ENCODE assay signal across 12 cellular contexts in genomic region chr7:84425702-84426259, GRCh38.
DNase-seq lines count a peak whose midpoint lies in the region; ATAC-seq and TF ChIP-seq lines count a peak whose summit lies in the region.
"Had no signal": no experiment of that assay in that cellular context is flagged by ENCODE, and none has a peak within 500 bp of the region (broad histone marks: within the 10 kb centered on the region; RNA-seq: fewer than 3 reads in every experiment).

No MANE protein-coding gene starts in this region.

- ATAC-seq in activated naive CD8-positive, alpha-beta T cell treated with anti-CD3 and anti-CD28 coated beads, Interleukin-2, amount 10 ng/mL, durations not matched to agents 7 days and 5 days (ENCODE audit: low read depth), result peak; percentile 50
- peak; percentile 56 for ATAC-seq in activated CD8-positive, alpha-beta T cell treated with anti-CD3 and anti-CD28 coated beads for 36 hours

- CTCF ChIA-PET in activated CD8-positive, alpha-beta T cell treated with anti-CD3 and anti-CD28 coated beads for 36 hours (lab: Charles Lee), result no interaction called here

- intact Hi-C loops in activated CD8-positive, alpha-beta T cell treated with anti-CD3 and anti-CD28 coated beads for 36 hours (cut with micrococcal nuclease), result no loop called here

- no peak for TF ChIP-seq CTCF in activated CD8-positive, alpha-beta T cell treated with anti-CD3 and anti-CD28 coated beads for 36 hours (IDR thresholded peaks at IDR 0.05)

- in situ Hi-C loops in ACHN (cut with HindIII; ENCODE audit: low pct_ligation_motif_present, low pct_unique_long_range_greater_than_20kb, low sequenced_read_pairs), result no loop called here

- POLR2A ChIA-PET in activated naive CD8-positive, alpha-beta T cell treated with anti-CD3 and anti-CD28 coated beads, Interleukin-2, amount 10 ng/mL, durations not matched to agents 7 days and 5 days (lab: Charles Lee), result no interaction called here
- POLR2A ChIA-PET in activated CD8-positive, alpha-beta T cell treated with anti-CD3 and anti-CD28 coated beads for 36 hours (lab: Charles Lee), result no interaction called here

- peaks cover 2% of the 10 kb centered on the region for H3K9me3 Mint-ChIP-seq in activated naive CD8-positive, alpha-beta T cell treated with anti-CD3 and anti-CD28 coated beads, Interleukin-2, amount 10 ng/mL, durations not matched to agents 7 days and 5 days
- peaks cover 14% of the 10 kb centered on the region for H3K9me3 Mint-ChIP-seq in activated naive CD8-positive, alpha-beta T cell treated with anti-CD3 and anti-CD28 coated beads for 36 hours
- H3K9me3 Mint-ChIP-seq in activated CD8-positive, alpha-beta T cell treated with anti-CD3 and anti-CD28 coated beads for 36 hours, result peaks cover 8% of the 10 kb centered on the region

- no peaks in the 10 kb centered on the region for H3K36me3 Mint-ChIP-seq in activated naive CD8-positive, alpha-beta T cell treated with anti-CD3 and anti-CD28 coated beads, Interleukin-2, amount 10 ng/mL, durations not matched to agents 7 days and 5 days
- no peaks in the 10 kb centered on the region for H3K36me3 Mint-ChIP-seq in activated naive CD8-positive, alpha-beta T cell treated with anti-CD3 and anti-CD28 coated beads for 36 hours
- H3K36me3 Mint-ChIP-seq in activated CD8-positive, alpha-beta T cell treated with anti-CD3 and anti-CD28 coated beads for 36 hours (ENCODE audit: low read depth), result no peaks in the 10 kb centered on the region
- H3K36me3 Mint-ChIP-seq: CD4-positive, CD25-positive, alpha-beta regulatory T cell had no signal

- H3K4me3 Mint-ChIP-seq in activated naive CD8-positive, alpha-beta T cell treated with anti-CD3 and anti-CD28 coated beads, Interleukin-2, amount 10 ng/mL, durations not matched to agents 7 days and 5 days, result no peak overlapping the region
- no peak overlapping the region for H3K4me3 Mint-ChIP-seq in activated naive CD8-positive, alpha-beta T cell treated with anti-CD3 and anti-CD28 coated beads for 36 hours
- H3K4me3 Mint-ChIP-seq in activated CD8-positive, alpha-beta T cell treated with anti-CD3 and anti-CD28 coated beads for 36 hours, result no peak overlapping the region
- H3K4me3 Mint-ChIP-seq: CD4-positive, CD25-positive, alpha-beta regulatory T cell had no signal

- H3K27me3 Mint-ChIP-seq in activated naive CD8-positive, alpha-beta T cell treated with anti-CD3 and anti-CD28 coated beads, Interleukin-2, amount 10 ng/mL, durations not matched to agents 7 days and 5 days, result no peaks in the 10 kb centered on the region
- no peaks in the 10 kb centered on the region for H3K27me3 Mint-ChIP-seq in activated naive CD8-positive, alpha-beta T cell treated with anti-CD3 and anti-CD28 coated beads for 36 hours
- H3K27me3 Mint-ChIP-seq in activated CD8-positive, alpha-beta T cell treated with anti-CD3 and anti-CD28 coated beads for 36 hours, result no peaks in the 10 kb centered on the region
- H3K27me3 Mint-ChIP-seq: CD4-positive, CD25-positive, alpha-beta regulatory T cell had no signal

- no peak overlapping the region for H3K27ac Mint-ChIP-seq in activated naive CD8-positive, alpha-beta T cell treated with anti-CD3 and anti-CD28 coated beads, Interleukin-2, amount 10 ng/mL, durations not matched to agents 7 days and 5 days
- no peak overlapping the region for H3K27ac Mint-ChIP-seq in activated naive CD8-positive, alpha-beta T cell treated with anti-CD3 and anti-CD28 coated beads for 36 hours
- no peak overlapping the region for H3K27ac Mint-ChIP-seq in activated CD8-positive, alpha-beta T cell treated with anti-CD3 and anti-CD28 coated beads for 36 hours
- H3K27ac Mint-ChIP-seq: CD4-positive, CD25-positive, alpha-beta regulatory T cell had no signal

- peak; percentile 63 for DNase-seq in NOMO-1 treated with DMSO at 0.1 percent for 48 hours (lab: John Stamatoyannopoulos, UW; ENCODE audit: unreplicated experiment)
- DNase-seq in NOMO-1 treated with dmso at 0.1 percent for 144 hours (lab: John Stamatoyannopoulos, UW; ENCODE audit: unreplicated experiment), result no peak
- no peak for DNase-seq in activated naive CD8-positive, alpha-beta T cell treated with anti-CD3 and anti-CD28 coated beads, Interleukin-2, amount 10 ng/mL, durations not matched to agents 7 days and 5 days
- no peak for DNase-seq in activated naive CD8-positive, alpha-beta T cell treated with anti-CD3 and anti-CD28 coated beads for 36 hours
- peak; percentile 19 for DNase-seq in activated CD8-positive, alpha-beta T cell treated with anti-CD3 and anti-CD28 coated beads for 36 hours
- peak; percentile 23 for DNase-seq in left kidney (ENCODE audit: low read depth, low spot score)
- DNase-seq in NCI-H1930 (lab: John Stamatoyannopoulos, UW), result no peak
- no peak for DNase-seq in ACHN
- DNase-seq: 8988T, Calu3, DMS 273 treated with DMSO at 0.1 percent for 48 hours had no signal

- no peaks in the 10 kb centered on the region for H3K4me1 Mint-ChIP-seq in activated naive CD8-positive, alpha-beta T cell treated with anti-CD3 and anti-CD28 coated beads, Interleukin-2, amount 10 ng/mL, durations not matched to agents 7 days and 5 days
- H3K4me1 Mint-ChIP-seq in activated naive CD8-positive, alpha-beta T cell treated with anti-CD3 and anti-CD28 coated beads for 36 hours, result no peaks in the 10 kb centered on the region
- no peaks in the 10 kb centered on the region for H3K4me1 Mint-ChIP-seq in activated CD8-positive, alpha-beta T cell treated with anti-CD3 and anti-CD28 coated beads for 36 hours (ENCODE audit: low read depth)
- H3K4me1 Mint-ChIP-seq: CD4-positive, CD25-positive, alpha-beta regulatory T cell had no signal

Comparison
In these comparisons a context has a peak if more than half of its experiments do, and no peak if none do; other contexts are left out.
1. DNase-seq: peak in NOMO-1 treated with DMSO at 0.1 percent for 48 hours (single experiment), activated CD8-positive, alpha-beta T cell treated with anti-CD3 and anti-CD28 coated beads for 36 hours (single experiment) and left kidney (single experiment); none in NOMO-1 treated with dmso at 0.1 percent for 144 hours (single experiment), activated naive CD8-positive, alpha-beta T cell treated with anti-CD3 and anti-CD28 coated beads, Interleukin-2, amount 10 ng/mL, durations not matched to agents 7 days and 5 days (single experiment), activated naive CD8-positive, alpha-beta T cell treated with anti-CD3 and anti-CD28 coated beads for 36 hours (single experiment), NCI-H1930 (0 of 2) and ACHN (single experiment).